Comparison of ENCODE assay signal across 29 cellular contexts in genomic region chr21:16215193-16215592, GRCh38.
"Had no signal": no experiment of that assay in that cellular context is flagged by ENCODE, and none has a peak within 500 bp of the region (broad histone marks: within the 10 kb centered on the region; RNA-seq: fewer than 3 reads in every experiment).

No MANE protein-coding gene starts in this region.

- H3K27me3 Mint-ChIP-seq: activated CD4-positive, alpha-beta memory T cell treated with anti-CD3 and anti-CD28 coated beads for 36 hours; activated CD4-positive, alpha-beta T cell treated with anti-CD3 and anti-CD28 coated beads, Interleukin-2, amount 10 ng/mL, durations not matched to agents 24 days and 14 days; activated naive CD8-positive, alpha-beta T cell treated with anti-CD3 and anti-CD28 coated beads for 36 hours; central memory CD8-positive, alpha-beta T cell; effector memory CD8-positive, alpha-beta T cell; naive B cell; progenitor cell of endocrine pancreas had no signal

- H3K4me1 Mint-ChIP-seq: activated CD4-positive, alpha-beta T cell treated with anti-CD3 and anti-CD28 coated beads, Interleukin-2, amount 10 ng/mL, durations not matched to agents 24 days and 14 days; activated naive CD8-positive, alpha-beta T cell treated with anti-CD3 and anti-CD28 coated beads for 36 hours; central memory CD8-positive, alpha-beta T cell; immature natural killer cell; naive B cell had no signal

- H3K4me1 ChIP-seq: body of pancreas had no signal

- H3K36me3 Mint-ChIP-seq: activated CD4-positive, alpha-beta memory T cell treated with anti-CD3 and anti-CD28 coated beads for 36 hours; activated naive CD8-positive, alpha-beta T cell treated with anti-CD3 and anti-CD28 coated beads for 36 hours; immature natural killer cell; naive B cell had no signal

- H3K9me3 Mint-ChIP-seq: activated CD4-positive, alpha-beta memory T cell treated with anti-CD3 and anti-CD28 coated beads for 36 hours; activated CD4-positive, alpha-beta T cell treated with anti-CD3 and anti-CD28 coated beads, Interleukin-2, amount 10 ng/mL, durations not matched to agents 24 days and 14 days; activated naive CD4-positive, alpha-beta T cell treated with anti-CD3 and anti-CD28 coated beads for 36 hours; activated naive CD8-positive, alpha-beta T cell treated with anti-CD3 and anti-CD28 coated beads for 36 hours; activated T-helper 1 cell treated with anti-CD3 and anti-CD28 coated beads, Interleukin-12 subunit alpha, Interleukin-12 subunit beta, Interleukin-2, Interleukin-4 antibody, amounts not matched to agents 30 ng/mL and 10 ng/mL and 1 ng/mL, durations not matched to agents 14 hours and 24 hours and 36 hours; effector memory CD8-positive, alpha-beta T cell; naive B cell had no signal

- H3K27ac Mint-ChIP-seq: activated CD4-positive, alpha-beta memory T cell treated with anti-CD3 and anti-CD28 coated beads for 36 hours; activated CD4-positive, alpha-beta T cell treated with anti-CD3 and anti-CD28 coated beads, Interleukin-2, amount 10 ng/mL, durations not matched to agents 24 days and 14 days; activated naive CD4-positive, alpha-beta T cell treated with anti-CD3 and anti-CD28 coated beads for 36 hours; activated naive CD8-positive, alpha-beta T cell treated with anti-CD3 and anti-CD28 coated beads for 36 hours; activated T-helper 1 cell treated with anti-CD3 and anti-CD28 coated beads, Interleukin-12 subunit alpha, Interleukin-12 subunit beta, Interleukin-2, Interleukin-4 antibody, amounts not matched to agents 30 ng/mL and 10 ng/mL and 1 ng/mL, durations not matched to agents 14 hours and 24 hours and 36 hours; effector memory CD8-positive, alpha-beta T cell; immature natural killer cell; naive B cell; progenitor cell of endocrine pancreas had no signal

- H3K36me3 ChIP-seq: adrenal gland, heart left ventricle, lower lobe of right lung, ovary, sigmoid colon, suprapubic skin, tibial nerve had no signal

- H3K27ac ChIP-seq: body of pancreas, lower lobe of right lung, sigmoid colon, suprapubic skin had no signal

- ATAC-seq: body of pancreas; effector memory CD8-positive, alpha-beta T cell; heart left ventricle; lower lobe of right lung had no signal

- H3K4me3 ChIP-seq: adrenal gland, body of pancreas, heart left ventricle, lower lobe of right lung, ovary, sigmoid colon, suprapubic skin, tibial nerve had no signal

- H3K27me3 ChIP-seq: adrenal gland, body of pancreas, heart left ventricle, ovary, sigmoid colon, suprapubic skin, tibial nerve had no signal

- H3K4me3 Mint-ChIP-seq: activated CD4-positive, alpha-beta memory T cell treated with anti-CD3 and anti-CD28 coated beads for 36 hours; activated CD4-positive, alpha-beta T cell treated with anti-CD3 and anti-CD28 coated beads, Interleukin-2, amount 10 ng/mL, durations not matched to agents 24 days and 14 days; activated naive CD4-positive, alpha-beta T cell treated with anti-CD3 and anti-CD28 coated beads for 36 hours; activated naive CD8-positive, alpha-beta T cell treated with anti-CD3 and anti-CD28 coated beads for 36 hours; activated T-helper 1 cell treated with anti-CD3 and anti-CD28 coated beads, Interleukin-12 subunit alpha, Interleukin-12 subunit beta, Interleukin-2, Interleukin-4 antibody, amounts not matched to agents 30 ng/mL and 10 ng/mL and 1 ng/mL, durations not matched to agents 14 hours and 24 hours and 36 hours; central memory CD8-positive, alpha-beta T cell; effector memory CD8-positive, alpha-beta T cell; immature natural killer cell; naive B cell had no signal

- H3K9me3 ChIP-seq: adrenal gland, body of pancreas, heart left ventricle, lower lobe of right lung, ovary, sigmoid colon, suprapubic skin, tibial nerve had no signal

- DNase-seq: activated CD4-positive, alpha-beta memory T cell treated with anti-CD3 and anti-CD28 coated beads for 36 hours; activated CD4-positive, alpha-beta T cell treated with anti-CD3 and anti-CD28 coated beads, Interleukin-2, amount 10 ng/mL, durations not matched to agents 24 days and 14 days; activated CD4-positive, CD25-positive, alpha-beta regulatory T cell treated with anti-CD3 and anti-CD28 coated beads, Interleukin-2, amount 50 U/mL, for 72 hours; activated CD8-positive, alpha-beta memory T cell treated with anti-CD3 and anti-CD28 coated beads, Interleukin-2, amount 50 U/mL, for 4 hours; activated effector memory CD4-positive, alpha-beta T cell treated with anti-CD3 and anti-CD28 coated beads, Interleukin-2, amount 50 U/mL, for 16 hours; activated naive CD4-positive, alpha-beta T cell treated with anti-CD3 and anti-CD28 coated beads for 36 hours; activated naive CD8-positive, alpha-beta T cell treated with anti-CD3 and anti-CD28 coated beads for 36 hours; activated T-cell treated with anti-CD3 and anti-CD28 coated beads, Interleukin-2, amount 50 U/mL, for 1 hour; adrenal gland; aorta; body of pancreas; effector memory CD8-positive, alpha-beta T cell; foreskin fibroblast; heart left ventricle; immature natural killer cell; lower lobe of right lung; naive B cell; ovary; retina; sigmoid colon; small intestine; stimulated activated CD4-positive, alpha-beta T cell treated with anti-CD3 and anti-CD28 coated beads, Interleukin-1b, Interleukin-23, amount 100 ng/mL, for 48 hours; stimulated activated naive CD4-positive, alpha-beta T cell; T-helper 2 cell had no signal
